Comparison of ENCODE assay signal across 8 cellular contexts in genomic region chr2:80238692-80239469, GRCh38.
DNase-seq lines count a peak whose midpoint lies in the region; ATAC-seq and TF ChIP-seq lines count a peak whose summit lies in the region.

No MANE protein-coding gene starts in this region.

- H3K4me3 Mint-ChIP-seq in WTC11, result no peak overlapping the region

- H3K36me3 Mint-ChIP-seq in WTC11, result peaks cover 4% of the 10 kb centered on the region

- H3K27me3 ChIP-seq in stomach, result no peaks in the 10 kb centered on the region

- H3K9me3 Mint-ChIP-seq in WTC11, result peaks cover 8% of the 10 kb centered on the region

- no peak for TF ChIP-seq POLR2A in stomach (IDR thresholded peaks at IDR 0.05)

- no peaks in the 10 kb centered on the region for H3K36me3 ChIP-seq in stomach

- DNase-seq in EL (peak; percentile 53), WTC11 (ENCODE audit: low spot score) (peak; percentile 69), iPS-NIHi11 (ENCODE audit: low spot score) (peak; percentile 38), stomach (peak; percentile 41)

- H3K9me3 ChIP-seq in stomach, result no peaks in the 10 kb centered on the region

- POLR2A ChIA-PET in WTC11 (lab: Charles Lee), result no interaction called here

- CTCF ChIA-PET in WTC11 (lab: Charles Lee), result interaction anchor here (0.6 to 2.1 kb wide), 31 partner anchors 8 to 846 kb away, joined by 3 to 19 read pairs (median 4); partner anchors contain the start of gene LRRTM1

- peak; percentile 44 for ATAC-seq in HG03354 (IDR thresholded peaks at IDR 0.05; ENCODE audit: poor library complexity, severe bottlenecking, unreplicated experiment)
- ATAC-seq in WTC11, result peak; percentile 75
- ATAC-seq in GM18907 (IDR thresholded peaks at IDR 0.05; ENCODE audit: unreplicated experiment), result no peak
- ATAC-seq in GM19397 (IDR thresholded peaks at IDR 0.05; ENCODE audit: unreplicated experiment), result no peak
- ATAC-seq in HG03439 (IDR thresholded peaks at IDR 0.05; ENCODE audit: unreplicated experiment), result no peak

- H3K4me1 Mint-ChIP-seq in WTC11, result peaks cover 24% of the 10 kb centered on the region

- TF ChIP-seq EP300 in stomach (IDR thresholded peaks at IDR 0.05), result no peak

- H3K27ac Mint-ChIP-seq in WTC11, result no peak overlapping the region

- intact Hi-C loops in stomach (cut with DNase I; ENCODE audit: low total_unique reads), result no loop called here

- H3K27ac ChIP-seq in stomach, result no peak overlapping the region

- WGBS in stomach, 5 donors, result 55 to 62% (median 59%) methylated on average over 11 of the region's 11 CpGs

- no peaks in the 10 kb centered on the region for H3K4me1 ChIP-seq in stomach

- H3K4me3 ChIP-seq in stomach, result no peak overlapping the region

- TF ChIP-seq CTCF in WTC11 (IDR thresholded peaks at IDR 0.05) (peak; percentile 88), stomach (IDR thresholded peaks at IDR 0.05) (peak in 4 of 7 experiments; percentile 38 to 60 (median 60))

- no peaks in the 10 kb centered on the region; the same call in 1 of the 2 replicates for H3K27me3 Mint-ChIP-seq in WTC11 (ENCODE audit: low read depth)

TF ChIP-seq in WTC11, 78 proteins besides CTCF, POLR2A, EP300 and RAD21 (continues in another document):
- TF ChIP-seq ARID4B (CRISPR knock-in tag; IDR thresholded peaks at IDR 0.05; ENCODE audit: borderline replicate concordance), result no peak
- TF ChIP-seq JUN (CRISPR knock-in tag; IDR thresholded peaks at IDR 0.05), result no peak
- TF ChIP-seq ATF6 (CRISPR knock-in tag; IDR thresholded peaks at IDR 0.05), result no peak
- TF ChIP-seq PRDM15 (CRISPR knock-in tag; IDR thresholded peaks at IDR 0.05), result no peak
- no peak for TF ChIP-seq IRF2 (CRISPR knock-in tag; IDR thresholded peaks at IDR 0.05; ENCODE audit: borderline replicate concordance, low read depth)
- no peak for TF ChIP-seq ZBTB43 (CRISPR knock-in tag; IDR thresholded peaks at IDR 0.05)
- no peak for TF ChIP-seq ZNF425 (CRISPR knock-in tag; conservative IDR thresholded peaks at IDR 0.05)
- no peak for TF ChIP-seq ZNF396 (CRISPR knock-in tag; IDR thresholded peaks at IDR 0.05; ENCODE audit: borderline replicate concordance)
- TF ChIP-seq ZNF416 (CRISPR knock-in tag; IDR thresholded peaks at IDR 0.05), result no peak
- no peak for TF ChIP-seq E2F4 (CRISPR knock-in tag; IDR thresholded peaks at IDR 0.05; ENCODE audit: borderline replicate concordance, low read depth)
- TF ChIP-seq CREB1 (CRISPR knock-in tag; IDR thresholded peaks at IDR 0.05), result no peak

Comparison
In these comparisons a context has a peak if more than half of its experiments do, and no peak if none do; other contexts are left out.
1. ATAC-seq: peak in HG03354 (single experiment) and WTC11 (single experiment); none in GM18907 (single experiment), GM19397 (single experiment) and HG03439 (single experiment).
2. Peak in every context shown above with its lines, with median percentiles within 50 percentile points of each other: DNase-seq.